8 cellular contexts compared by ENCODE assay signal in the genomic region with DNA sequence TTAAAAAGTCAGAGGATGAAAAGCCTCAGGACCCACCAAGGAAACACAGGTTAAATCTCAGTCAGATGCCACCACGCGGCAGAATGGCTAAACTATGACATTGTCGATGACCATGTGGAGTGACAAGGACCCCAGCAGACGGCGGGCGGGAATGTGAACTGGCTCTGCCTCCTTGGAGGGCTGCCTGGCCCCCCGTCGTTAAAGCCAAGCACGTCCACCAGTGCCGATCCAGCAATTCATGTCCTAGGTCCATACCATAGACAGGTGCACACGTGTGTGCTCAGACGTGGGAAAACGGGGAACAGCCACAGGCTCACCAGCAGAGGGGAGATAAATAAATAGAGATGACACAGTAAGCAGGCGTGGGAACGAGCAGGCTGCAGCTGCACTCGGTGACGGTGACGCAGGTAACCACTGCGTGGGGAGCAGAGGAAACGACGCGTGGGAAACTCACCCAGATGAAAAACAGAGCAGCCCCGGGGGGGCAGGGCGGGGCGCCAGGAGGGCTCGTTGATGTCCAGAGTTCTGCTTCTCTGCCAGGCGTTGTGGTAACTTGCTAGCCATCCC. TPM values are rescaled to one million over a fixed set of nuclear protein-coding genes. Genes with fewer than 3 reads are reported as not detected.
A peak's percentile ranks its signal among the peaks of the same experiment; 100 is the strongest.
DNase-seq lines count a peak whose midpoint lies in the region; ATAC-seq, FAIRE-seq and TF ChIP-seq lines count a peak whose summit lies in the region.

No MANE protein-coding gene starts in this region.

- DNase-seq in GM18507 (ENCODE audit: extremely low spot score, insufficient read length, low read depth) = peak; percentile 33
- peak; percentile 58 to 95 (median 87) for DNase-seq in Peyer's patch
- peak; percentile 79 for DNase-seq in activated gamma-delta T cell treated with anti-CD3 and anti-CD28 coated beads, Interleukin-2, amount 50 U/mL, for 16 hours (ENCODE audit: low read depth)
- DNase-seq in osteoblast (ENCODE audit: insufficient read length, low spot score, missing footprints) = peak; percentile 37
- DNase-seq in NCI-H446 treated with DMSO at 0.1 percent for 48 hours (lab: John Stamatoyannopoulos, UW) = no peak
- DNase-seq in GOT3 (lab: John Stamatoyannopoulos, UW) = no peak
- DNase-seq in vagina (ENCODE audit: extremely low spot score in 2 of 2) = no peak

- peak; percentile 85 for FAIRE-seq in GM18507 (lab: Jason Lieb, UNC)

- TF ChIP-seq CTCF in Peyer's patch (IDR thresholded peaks at IDR 0.05) (no peak), osteoblast (IDR thresholded peaks at IDR 0.05; ENCODE audit: extremely low read depth, low read depth, low read length) (no peak), vagina (IDR thresholded peaks at IDR 0.05) (no peak)

- no peak overlapping the region for H3K4me2 ChIP-seq in osteoblast (ENCODE audit: insufficient read depth, low read length)

- no peaks in the 10 kb centered on the region for H4K20me1 ChIP-seq in osteoblast (ENCODE audit: insufficient read depth, low read length)

- H3K4me1 ChIP-seq in Peyer's patch (peaks cover 0 to 4% (median 0%) of the 10 kb centered on the region in 4 donors), osteoblast (ENCODE audit: insufficient read depth, low read length) (peaks cover 4% of the 10 kb centered on the region), vagina (no peaks in the 10 kb centered on the region)

- H3K27ac ChIP-seq in Peyer's patch (peak overlapping the region; percentile 50 to 75 (median 69)), osteoblast (ENCODE audit: low read depth, low read length) (no peak overlapping the region), vagina (no peak overlapping the region)

- H3K36me3 ChIP-seq in Peyer's patch = no peaks in the 10 kb centered on the region
- no peaks in the 10 kb centered on the region for H3K36me3 ChIP-seq in osteoblast (ENCODE audit: insufficient read depth, low read length)
- H3K36me3 ChIP-seq in vagina = no peaks in the 10 kb centered on the region

- no peaks in the 10 kb centered on the region for H3K79me2 ChIP-seq in osteoblast (ENCODE audit: insufficient read depth, low read length)

- TF ChIP-seq POLR2A in Peyer's patch (IDR thresholded peaks at IDR 0.05) (no peak), vagina (IDR thresholded peaks at IDR 0.05) (no peak)

- no peak overlapping the region for H2AFZ ChIP-seq in osteoblast (ENCODE audit: low read length)

- H3K9me3 ChIP-seq in Peyer's patch = peaks cover 0 to 7% (median 0%) of the 10 kb centered on the region in 4 donors
- no peaks in the 10 kb centered on the region for H3K9me3 ChIP-seq in osteoblast (ENCODE audit: low read depth, low read length)
- no peaks in the 10 kb centered on the region for H3K9me3 ChIP-seq in vagina

- intact Hi-C loops in vagina (cut with DNase I) = no loop called here

- ATAC-seq in GM19463 (IDR thresholded peaks at IDR 0.05; ENCODE audit: unreplicated experiment) = no peak

- H3K4me3 ChIP-seq in Peyer's patch = peak overlapping the region; percentile 6 to 31 (median 18)
- no peak overlapping the region for H3K4me3 ChIP-seq in osteoblast (ENCODE audit: insufficient read depth, low read length)
- no peak overlapping the region for H3K4me3 ChIP-seq in vagina

- H3K27me3 ChIP-seq in Peyer's patch (no peaks in the 10 kb centered on the region), osteoblast (ENCODE audit: insufficient read depth, low read length) (peaks cover 41% of the 10 kb centered on the region), vagina (no peaks in the 10 kb centered on the region)

RNA-seq across cellular contexts. Expression of a gene that starts 28.3 kb away (rescaled TPM):
- total RNA-seq in Peyer's patch (1 to 10 TPM in 3 of 4 donors, not detected in 1; 1.1 to 6.0 (median 4.4) TPM), osteoblast (1.1 and 1.2 TPM in 2 replicates), vagina (4.9 TPM)

Comparison
In these comparisons a context has a peak if more than half of its experiments do, and no peak if none do; other contexts are left out.
1. DNase-seq: peak in GM18507 (single experiment), Peyer's patch (3 of 3), activated gamma-delta T cell treated with anti-CD3 and anti-CD28 coated beads, Interleukin-2, amount 50 U/mL, for 16 hours (single experiment) and osteoblast (single experiment); none in NCI-H446 treated with DMSO at 0.1 percent for 48 hours (single experiment), GOT3 (single experiment) and vagina (0 of 2).
2. H3K27ac ChIP-seq: peak in Peyer's patch (4 of 4); none in osteoblast (single experiment) and vagina (single experiment).
3. H3K4me3 ChIP-seq: peak in Peyer's patch (4 of 4); none in osteoblast (single experiment) and vagina (0 of 2).